In the genomic region with DNA sequence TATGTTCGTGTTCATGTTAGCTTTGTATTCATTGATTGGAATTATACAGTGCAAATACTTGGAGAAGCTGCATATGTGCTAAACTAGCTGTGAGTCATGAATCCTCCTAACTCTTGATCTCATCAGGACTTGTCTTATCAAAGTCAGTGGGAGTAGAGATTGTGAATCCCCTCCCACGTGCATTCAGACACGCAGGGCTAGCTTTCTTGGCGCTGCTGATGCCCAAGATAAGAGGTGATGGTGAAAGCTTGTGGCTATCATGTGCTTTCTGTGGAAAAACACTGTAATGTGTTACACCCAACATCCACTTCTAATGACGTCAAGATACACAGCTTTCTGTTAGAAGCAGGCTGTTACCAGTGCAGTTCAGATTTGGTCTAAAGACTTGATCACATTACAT, we compare ENCODE assay signal across 1 cellular context.
A peak's percentile ranks its signal among the peaks of the same experiment; 100 is the strongest.
TF ChIP-seq lines count a peak whose summit lies in the region.

No MANE protein-coding gene starts in this region.

TF ChIP-seq in SK-N-SH treated with all-trans-retinoic acid at 6 μM for 48 hours, 23 proteins besides CTCF, POLR2A, EP300 and RAD21 (continued from another document):
- TF ChIP-seq RARB (CRISPR knock-in tag; IDR thresholded peaks at IDR 0.05): no peak
- TF ChIP-seq ISL1 (CRISPR knock-in tag; IDR thresholded peaks at IDR 0.05): no peak; the same call in 1 of the 2 replicates
- TF ChIP-seq ESRRG (CRISPR knock-in tag; IDR thresholded peaks at IDR 0.05): no peak
- TF ChIP-seq ZC3H10 (CRISPR knock-in tag; IDR thresholded peaks at IDR 0.05): no peak
- no peak for TF ChIP-seq OSR1 (CRISPR knock-in tag; IDR thresholded peaks at IDR 0.05)
- no peak for TF ChIP-seq ARNTL (CRISPR knock-in tag; IDR thresholded peaks at IDR 0.05; ENCODE audit: borderline replicate concordance, low read depth)
- 0 out of 2 replicates have a peak, but pooled peaks have one; percentile 16 for TF ChIP-seq ZNF8 (CRISPR knock-in tag; IDR thresholded peaks at IDR 0.05)
- TF ChIP-seq ZFP30 (CRISPR knock-in tag; IDR thresholded peaks at IDR 0.05): no peak
- no peak for TF ChIP-seq SNAI2 (CRISPR knock-in tag; IDR thresholded peaks at IDR 0.05)
- TF ChIP-seq, protein P1, sequence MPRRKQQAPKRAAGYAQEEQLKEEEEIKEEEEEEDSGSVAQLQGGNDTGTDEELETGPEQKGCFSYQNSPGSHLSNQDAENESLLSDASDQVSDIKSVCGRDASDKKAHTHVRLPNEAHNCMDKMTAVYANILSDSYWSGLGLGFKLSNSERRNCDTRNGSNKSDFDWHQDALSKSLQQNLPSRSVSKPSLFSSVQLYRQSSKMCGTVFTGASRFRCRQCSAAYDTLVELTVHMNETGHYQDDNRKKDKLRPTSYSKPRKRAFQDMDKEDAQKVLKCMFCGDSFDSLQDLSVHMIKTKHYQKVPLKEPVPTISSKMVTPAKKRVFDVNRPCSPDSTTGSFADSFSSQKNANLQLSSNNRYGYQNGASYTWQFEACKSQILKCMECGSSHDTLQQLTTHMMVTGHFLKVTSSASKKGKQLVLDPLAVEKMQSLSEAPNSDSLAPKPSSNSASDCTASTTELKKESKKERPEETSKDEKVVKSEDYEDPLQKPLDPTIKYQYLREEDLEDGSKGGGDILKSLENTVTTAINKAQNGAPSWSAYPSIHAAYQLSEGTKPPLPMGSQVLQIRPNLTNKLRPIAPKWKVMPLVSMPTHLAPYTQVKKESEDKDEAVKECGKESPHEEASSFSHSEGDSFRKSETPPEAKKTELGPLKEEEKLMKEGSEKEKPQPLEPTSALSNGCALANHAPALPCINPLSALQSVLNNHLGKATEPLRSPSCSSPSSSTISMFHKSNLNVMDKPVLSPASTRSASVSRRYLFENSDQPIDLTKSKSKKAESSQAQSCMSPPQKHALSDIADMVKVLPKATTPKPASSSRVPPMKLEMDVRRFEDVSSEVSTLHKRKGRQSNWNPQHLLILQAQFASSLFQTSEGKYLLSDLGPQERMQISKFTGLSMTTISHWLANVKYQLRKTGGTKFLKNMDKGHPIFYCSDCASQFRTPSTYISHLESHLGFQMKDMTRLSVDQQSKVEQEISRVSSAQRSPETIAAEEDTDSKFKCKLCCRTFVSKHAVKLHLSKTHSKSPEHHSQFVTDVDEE (CRISPR knock-in tag; IDR thresholded peaks at IDR 0.05): peak; percentile 79; the same call in 1 of the 2 replicates
- TF ChIP-seq, protein P2, sequence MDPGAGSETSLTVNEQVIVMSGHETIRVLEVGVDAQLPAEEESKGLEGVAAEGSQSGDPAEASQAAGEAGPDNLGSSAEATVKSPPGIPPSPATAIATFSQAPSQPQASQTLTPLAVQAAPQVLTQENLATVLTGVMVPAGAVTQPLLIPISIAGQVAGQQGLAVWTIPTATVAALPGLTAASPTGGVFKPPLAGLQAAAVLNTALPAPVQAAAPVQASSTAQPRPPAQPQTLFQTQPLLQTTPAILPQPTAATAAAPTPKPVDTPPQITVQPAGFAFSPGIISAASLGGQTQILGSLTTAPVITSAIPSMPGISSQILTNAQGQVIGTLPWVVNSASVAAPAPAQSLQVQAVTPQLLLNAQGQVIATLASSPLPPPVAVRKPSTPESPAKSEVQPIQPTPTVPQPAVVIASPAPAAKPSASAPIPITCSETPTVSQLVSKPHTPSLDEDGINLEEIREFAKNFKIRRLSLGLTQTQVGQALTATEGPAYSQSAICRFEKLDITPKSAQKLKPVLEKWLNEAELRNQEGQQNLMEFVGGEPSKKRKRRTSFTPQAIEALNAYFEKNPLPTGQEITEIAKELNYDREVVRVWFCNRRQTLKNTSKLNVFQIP (CRISPR knock-in tag; IDR thresholded peaks at IDR 0.05; ENCODE audit: borderline replicate concordance, low read depth): no peak
- no peak for TF ChIP-seq CSRNP3 (CRISPR knock-in tag; IDR thresholded peaks at IDR 0.05)
- no peak for TF ChIP-seq GLIS3 (CRISPR knock-in tag; IDR thresholded peaks at IDR 0.05)
